In the genomic region with DNA sequence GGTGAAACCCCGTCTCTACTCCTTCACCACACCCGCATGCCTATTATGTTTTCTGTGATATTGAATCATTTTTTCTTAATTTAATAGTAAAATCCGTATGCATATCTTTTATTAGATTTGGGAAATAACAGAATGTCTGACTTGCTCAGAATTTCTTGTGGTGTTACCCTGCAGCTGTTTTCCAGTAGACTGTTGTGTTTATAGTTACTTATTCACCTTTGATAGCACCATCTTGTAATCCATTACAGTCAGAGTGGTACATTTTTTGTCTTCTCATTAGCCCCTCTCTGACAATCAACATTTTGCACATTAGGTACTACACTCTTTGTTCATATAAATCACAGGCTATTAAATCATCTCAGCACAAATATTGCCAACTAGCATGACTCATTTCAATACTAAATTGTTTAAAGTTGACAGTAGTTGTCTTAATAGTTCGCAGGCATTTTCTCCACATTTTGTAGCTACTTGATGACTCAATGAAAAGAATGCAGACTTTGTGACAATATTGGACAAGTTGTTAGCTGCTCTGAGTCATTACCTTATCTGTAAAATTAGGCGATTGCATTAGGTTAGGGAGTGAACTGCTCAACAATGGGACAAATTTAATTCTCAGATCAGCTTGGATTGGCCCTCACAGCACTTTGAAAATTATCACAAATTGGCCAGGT, we compare ENCODE assay signal across 13 cellular contexts. TPM values are rescaled to one million over a fixed set of nuclear protein-coding genes. Genes with fewer than 3 reads are reported as not detected.
A peak's percentile ranks its signal among the peaks of the same experiment; 100 is the strongest.
DNase-seq lines count a peak whose midpoint lies in the region; ATAC-seq and TF ChIP-seq lines count a peak whose summit lies in the region.
"Had no signal": no experiment of that assay in that cellular context is flagged by ENCODE, and none has a peak within 500 bp of the region (broad histone marks: within the 10 kb centered on the region; RNA-seq: fewer than 3 reads in every experiment).

No MANE protein-coding gene starts in this region.

- TF ChIP-seq CTCF in cardiac fibroblast (IDR thresholded peaks at IDR 0.05; ENCODE audit: low read depth, low read length) (no peak), thyroid gland (IDR thresholded peaks at IDR 0.05) (no peak)

- no peaks in the 10 kb centered on the region for H3K27me3 ChIP-seq in thyroid gland
- H3K27me3 ChIP-seq: ovary had no signal

- H3K27ac ChIP-seq in thyroid gland: no peak overlapping the region
- H3K27ac ChIP-seq: ovary had no signal

- H3K36me3 ChIP-seq in thyroid gland: no peaks in the 10 kb centered on the region
- H3K36me3 ChIP-seq: ovary had no signal

- peak; percentile 99 for DNase-seq in A172 (ENCODE audit: low spot score)
- peak; percentile 72 for DNase-seq in HS-27A (ENCODE audit: low read depth)
- DNase-seq in cardiac fibroblast (ENCODE audit: low read depth in 2 of 2): peak; percentile 93 to 98
- peak; percentile 94 for DNase-seq in kidney tubule cell (ENCODE audit: low spot score)
- DNase-seq in NCI-H82 (lab: John Stamatoyannopoulos, UW): no peak
- DNase-seq in GM19238 (ENCODE audit: insufficient read length, low spot score): no peak
- DNase-seq in thyroid gland: no peak
- DNase-seq: activated CD4-positive, alpha-beta T cell treated with anti-CD3 and anti-CD28 coated beads for 1 hour; activated naive CD8-positive, alpha-beta T cell treated with anti-CD3 and anti-CD28 coated beads, Interleukin-2, amount 10 ng/mL, durations not matched to agents 7 days and 5 days; AML-193; ovary had no signal

- TF ChIP-seq POLR2A in thyroid gland (IDR thresholded peaks at IDR 0.05): no peak

- no peaks in the 10 kb centered on the region for H3K9me3 ChIP-seq in thyroid gland
- H3K9me3 ChIP-seq: ovary had no signal

- no peak for ATAC-seq in HG03280 (IDR thresholded peaks at IDR 0.05; ENCODE audit: unreplicated experiment)

- no peak overlapping the region for H3K4me3 ChIP-seq in cardiac fibroblast (replicated peaks in 1 of 2; ENCODE audit: low read depth in 2 of 2, low read length in 2 of 2)
- no peak overlapping the region for H3K4me3 ChIP-seq in thyroid gland (replicated peaks in 1 of 3)
- H3K4me3 ChIP-seq: ovary had no signal

- H3K4me1 ChIP-seq in thyroid gland: peaks cover 0 to 14% of the 10 kb centered on the region in 2 donors

- whole genome bisulfite sequencing in thyroid gland, 2 donors: 77 to 91% methylated on average over 5 of the region's 5 CpGs

- intact Hi-C loops in thyroid gland (cut with DNase I): no loop called here

RNA-seq across cellular contexts. Expression of gene SLC16A12, which starts 17.8 kb away (rescaled TPM):
- 0.38 and 0.50 TPM in 2 replicates for total RNA-seq in A172 (2014; rRNA removed; shearing (Covaris generic))
- total RNA-seq in thyroid gland: 100 to 1,000 TPM in 1 of 4 donors, 10 to 100 TPM in 3; 25.4 to 137 (median 35.3) TPM
- total RNA-seq: activated naive CD8-positive, alpha-beta T cell treated with anti-CD3 and anti-CD28 coated beads, Interleukin-2, amount 10 ng/mL, durations not matched to agents 7 days and 5 days; OCI-LY7 had no signal

Comparison
In these comparisons a context has a peak if more than half of its experiments do, and no peak if none do; other contexts are left out.
1. DNase-seq: peak in A172 (single experiment), HS-27A (single experiment), cardiac fibroblast (2 of 2) and kidney tubule cell (single experiment); none in NCI-H82 (single experiment), GM19238 (single experiment) and thyroid gland (0 of 2).
2. RNA of gene SLC16A12, which starts 17.8 kb away (total RNA-seq): 25.4 to 137 TPM in thyroid gland; 0.38 to 0.50 TPM in A172; every median in the first group is over 10 times any median in the second.